Comparison of ENCODE assay signal across 2 cellular contexts in the genomic region with DNA sequence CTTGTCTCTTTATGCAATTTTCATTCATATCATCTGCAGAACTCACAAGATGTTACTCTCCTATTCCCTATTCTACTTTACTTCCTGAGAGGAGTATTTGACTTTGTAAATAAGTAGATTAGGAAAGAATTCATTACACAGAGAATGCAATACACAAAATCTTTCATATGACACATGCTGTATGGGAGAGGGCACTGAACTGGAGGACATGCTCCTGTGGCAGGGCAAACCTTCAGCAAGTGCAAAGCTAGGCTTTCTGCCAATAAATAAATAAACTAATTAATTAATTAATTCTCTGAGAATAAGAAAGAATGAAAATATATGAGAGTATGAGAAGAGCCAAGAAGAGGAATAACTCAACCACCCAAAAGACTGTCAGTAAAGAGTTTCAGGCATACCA.
A peak's percentile ranks its signal among the peaks of the same experiment; 100 is the strongest.
TF ChIP-seq lines count a peak whose summit lies in the region.

No MANE protein-coding gene starts in this region.

TF ChIP-seq in liver, 16 proteins besides CTCF, POLR2A, EP300 and RAD21:
- TF ChIP-seq RXRA (IDR thresholded peaks at IDR 0.05) (peak; percentile 58 to 91), ATF3 (IDR thresholded peaks at IDR 0.05) (no peak)

TF ChIP-seq in HepG2, 621 proteins besides CTCF, POLR2A, EP300 and RAD21:
- TF ChIP-seq ZNF136 (CRISPR knock-in tag; IDR thresholded peaks at IDR 0.05; ENCODE audit: low read depth) (no peak), ZFAT (CRISPR knock-in tag; conservative IDR thresholded peaks at IDR 0.05) (no peak), ZNF207 (IDR thresholded peaks at IDR 0.05; ENCODE audit: borderline replicate concordance) (no peak), ZNF747 (CRISPR knock-in tag; IDR thresholded peaks at IDR 0.05; ENCODE audit: borderline replicate concordance) (no peak), IRF2 (CRISPR knock-in tag; IDR thresholded peaks at IDR 0.05) (no peak), ZNF460 (CRISPR knock-in tag; IDR thresholded peaks at IDR 0.05; ENCODE audit: borderline replicate concordance) (no peak), ZNF296 (CRISPR knock-in tag; conservative IDR thresholded peaks at IDR 0.05) (no peak), PAWR (CRISPR knock-in tag; IDR thresholded peaks at IDR 0.05; ENCODE audit: borderline replicate concordance) (no peak), MIER2 (CRISPR knock-in tag; IDR thresholded peaks at IDR 0.05) (no peak), SIN3B (IDR thresholded peaks at IDR 0.05; ENCODE audit: low read length) (no peak), RBM22 (optimal IDR thresholded peaks at IDR 0.05; ENCODE audit: low read length) (no peak), PITX1 (CRISPR knock-in tag; IDR thresholded peaks at IDR 0.05) (no peak), POLR2AphosphoS2 (IDR thresholded peaks at IDR 0.05; ENCODE audit: low read depth, low read length) (no peak), NFE2L1 (CRISPR knock-in tag; IDR thresholded peaks at IDR 0.05; ENCODE audit: borderline replicate concordance) (no peak)
